Comparison of ENCODE assay signal across 16 cellular contexts in genomic region chr12:104348994-104349494, GRCh38. TPM values are rescaled to one million over a fixed set of nuclear protein-coding genes. Genes with fewer than 3 reads are reported as not detected.
A peak's percentile ranks its signal among the peaks of the same experiment; 100 is the strongest.
DNase-seq lines count a peak whose midpoint lies in the region; ATAC-seq and TF ChIP-seq lines count a peak whose summit lies in the region.
"Had no signal": no experiment of that assay in that cellular context is flagged by ENCODE, and none has a peak within 500 bp of the region (broad histone marks: within the 10 kb centered on the region; RNA-seq: fewer than 3 reads in every experiment).

No MANE protein-coding gene starts in this region.

- no peak for DNase-seq in Calu3
- DNase-seq in HCT116 (ENCODE audit: low read depth, low spot score) = no peak
- DNase-seq in PC-9 = no peak
- peak; percentile 9 for DNase-seq in lung (ENCODE audit: low spot score)
- no peak for DNase-seq in Right ventricle myocardium inferior (ENCODE audit: missing footprints)
- no peak for DNase-seq in psoas muscle
- DNase-seq: CD8-positive, alpha-beta T cell; COR-L47; DMS53; GM23248; H7 had no signal

- peaks cover 74% of the 10 kb centered on the region for H3K36me3 Mint-ChIP-seq in Calu3 (ENCODE audit: insufficient read depth, unreplicated experiment)

- no peak for ATAC-seq in HCT116
- no peak for ATAC-seq in lung (ENCODE audit: insufficient read depth, low FRiP score)
- ATAC-seq in Right ventricle myocardium inferior = no peak
- ATAC-seq in psoas muscle = no peak
- no peak for ATAC-seq in HG02981 (IDR thresholded peaks at IDR 0.05; ENCODE audit: unreplicated experiment)
- ATAC-seq: CD8-positive, alpha-beta T cell; GM12878 had no signal

- H3K36me3 ChIP-seq in HCT116 (ENCODE audit: control insufficient read depth in 1 of 2, insufficient read depth in 2 of 2, low read length in 2 of 2) = peaks cover 46 to 71% of the 10 kb centered on the region in 2 experiments
- H3K36me3 ChIP-seq in PC-9 (ENCODE audit: low read depth) = peaks cover 92% of the 10 kb centered on the region
- peaks cover 29 to 32% of the 10 kb centered on the region in 2 donors for H3K36me3 ChIP-seq in lung (ENCODE audit: control insufficient read depth in 2 of 2, insufficient read depth in 2 of 2, low read length in 2 of 2)
- H3K36me3 ChIP-seq in psoas muscle (ENCODE audit: insufficient read depth in 1 of 2, low read depth in 1 of 2) = peaks cover 13 to 92% of the 10 kb centered on the region in 2 donors

- H4K20me1 ChIP-seq in HCT116 (ENCODE audit: insufficient read depth) (peaks cover 36% of the 10 kb centered on the region; the same call in 1 of the 2 replicates), PC-9 (ENCODE audit: insufficient read depth) (peaks cover 99% of the 10 kb centered on the region)

- intact Hi-C loops in Calu3 (cut with micrococcal nuclease; ENCODE audit: unreplicated experiment) = no loop called here
- intact Hi-C loops in HCT116 (cut with micrococcal nuclease) = no loop called here
- intact Hi-C loops in PC-9 (cut with micrococcal nuclease; ENCODE audit: unreplicated experiment) = no loop called here
- intact Hi-C loops in Right ventricle myocardium inferior (cut with DNase I) = no loop called here
- intact Hi-C loops in psoas muscle (cut with DNase I) = no loop called here

- no peaks in the 10 kb centered on the region for H3K9me2 ChIP-seq in HCT116 (ENCODE audit: insufficient read depth)
- H3K9me2 ChIP-seq in PC-9 (ENCODE audit: insufficient read depth) = no peaks in the 10 kb centered on the region

- RAD21 ChIA-PET in HCT116 (lab: Charles Lee; ENCODE audit: low non-redundant PET in 1 of 2, low total read pairs in 2 of 2, uncharacterized antibody in 2 of 2, unreplicated experiment in 2 of 2) = no interaction called here

- no peak overlapping the region for H3K9ac ChIP-seq in HCT116 (ENCODE audit: low read length)
- H3K9ac ChIP-seq: GM23248, KMS-11 had no signal

- no peak for TF ChIP-seq POLR2A in HCT116 (IDR thresholded peaks at IDR 0.05; ENCODE audit: borderline replicate concordance, extremely low read depth, insufficient read depth, insufficient read length)

- H3K79me2 ChIP-seq in HCT116 (ENCODE audit: insufficient read depth, low read length) = peaks cover 77% of the 10 kb centered on the region
- peaks cover 68% of the 10 kb centered on the region for H3K79me2 ChIP-seq in PC-9 (ENCODE audit: low read depth)

- H3K27ac Mint-ChIP-seq in Calu3 (ENCODE audit: unreplicated experiment) = no peak overlapping the region
- H3K27ac Mint-ChIP-seq: CD8-positive, alpha-beta T cell had no signal

- CTCF ChIA-PET in Calu3 (lab: Charles Lee) = no interaction called here
- CTCF ChIA-PET in HCT116 (lab: Charles Lee) = no interaction called here
- CTCF ChIA-PET in PC-9 (lab: Charles Lee) = interaction anchor here (0.6 kb wide), 1 partner anchor 353 kb away, joined by 3 read pairs; no protein-coding TSS in a partner anchor

- no peak for TF ChIP-seq CTCF in Calu3 (IDR thresholded peaks at IDR 0.05; ENCODE audit: unreplicated experiment)
- TF ChIP-seq CTCF in HCT116 (IDR thresholded peaks at IDR 0.05 in 2 of 3, conservative IDR thresholded peaks at IDR 0.05 in 1 of 3; ENCODE audit: borderline replicate concordance in 1 of 3, insufficient read depth in 1 of 3, low read depth in 2 of 3, low read length in 2 of 3) = no peak
- TF ChIP-seq CTCF in PC-9 (conservative IDR thresholded peaks at IDR 0.05) = no peak
- no peak for TF ChIP-seq CTCF in lung (IDR thresholded peaks at IDR 0.05; ENCODE audit: control extremely low read depth, extremely low read depth)
- TF ChIP-seq CTCF in psoas muscle (IDR thresholded peaks at IDR 0.05) = no peak

- H3K27me3 Mint-ChIP-seq in Calu3 (ENCODE audit: unreplicated experiment) = no peaks in the 10 kb centered on the region
- H3K27me3 Mint-ChIP-seq: IgD-negative memory B cell had no signal

- no peak overlapping the region for H3K4me3 Mint-ChIP-seq in Calu3 (ENCODE audit: low read depth, unreplicated experiment)
- H3K4me3 Mint-ChIP-seq: CD14-positive monocyte; CD8-positive, alpha-beta T cell; IgD-negative memory B cell had no signal

- H3K4me1 ChIP-seq in HCT116 (ENCODE audit: control insufficient read depth in 1 of 2, insufficient read depth in 2 of 2, low read length in 2 of 2) (no peaks in the 10 kb centered on the region), PC-9 (replicated peaks; ENCODE audit: insufficient read depth) (peaks cover 80% of the 10 kb centered on the region), lung (ENCODE audit: control insufficient read depth in 2 of 2, insufficient read depth in 2 of 2, low read length in 2 of 2) (peaks cover 0 to 3% of the 10 kb centered on the region in 2 donors), psoas muscle (peaks cover 45% of the 10 kb centered on the region)

- peaks cover 100% of the 10 kb centered on the region for H3F3A ChIP-seq in PC-9 (ENCODE audit: insufficient read depth, low read depth)

- no peaks in the 10 kb centered on the region for H3K9me3 ChIP-seq in HCT116 (ENCODE audit: control insufficient read depth in 1 of 2, insufficient read depth in 1 of 2, low read depth in 1 of 2, low read length in 2 of 2)
- H3K9me3 ChIP-seq in PC-9 (ENCODE audit: insufficient read depth, low read depth) = no peaks in the 10 kb centered on the region
- H3K9me3 ChIP-seq in lung (ENCODE audit: control insufficient read depth in 2 of 2, insufficient read depth in 1 of 2, low read length in 1 of 2) = no peaks in the 10 kb centered on the region
- no peaks in the 10 kb centered on the region for H3K9me3 ChIP-seq in psoas muscle

- BruUV-seq in Calu3 (replicated peaks; lab: Mats Ljungman, UMichigan) (TSS peak; percentile 55), HCT116 (replicated peaks; lab: Mats Ljungman, UMichigan) (TSS peak; percentile 32), PC-9 (replicated peaks; lab: Mats Ljungman, UMichigan) (no TSS peak)

- no peak overlapping the region for H3K4me3 ChIP-seq in HCT116 (replicated peaks in 1 of 2; ENCODE audit: low read depth in 1 of 2, low read length in 2 of 2)
- no peak overlapping the region for H3K4me3 ChIP-seq in PC-9
- no peak overlapping the region for H3K4me3 ChIP-seq in lung
- H3K4me3 ChIP-seq in psoas muscle = no peak overlapping the region
- H3K4me3 ChIP-seq: GM12878, GM23248 had no signal

- H3K4me2 ChIP-seq in HCT116 (ENCODE audit: low read length) (no peak overlapping the region), PC-9 (no peak overlapping the region)
- H3K4me2 ChIP-seq: KMS-11 had no signal

- H3K4me1 Mint-ChIP-seq in Calu3 (ENCODE audit: low read depth, unreplicated experiment) = peaks cover 9% of the 10 kb centered on the region
- H3K4me1 Mint-ChIP-seq: CD14-positive monocyte had no signal

- no peak overlapping the region for H3K27ac ChIP-seq in HCT116 (ENCODE audit: low read depth, low read length)
- peak overlapping the region; percentile 60 for H3K27ac ChIP-seq in PC-9
- H3K27ac ChIP-seq in lung (ENCODE audit: low read depth in 1 of 2, low read length in 1 of 2) = no peak overlapping the region
- H3K27ac ChIP-seq in psoas muscle = no peak overlapping the region
- H3K27ac ChIP-seq: GM23248, KMS-11 had no signal

- H2AFZ ChIP-seq in HCT116 (ENCODE audit: low read depth, low read length, poor library complexity, severe bottlenecking) = no peak overlapping the region
- no peak overlapping the region for H2AFZ ChIP-seq in PC-9
- H2AFZ ChIP-seq: GM23248 had no signal

- no peaks in the 10 kb centered on the region for H3K9me3 Mint-ChIP-seq in Calu3 (ENCODE audit: low read depth, unreplicated experiment)
- H3K9me3 Mint-ChIP-seq: CD8-positive, alpha-beta T cell; IgD-negative memory B cell had no signal

- TF ChIP-seq RAD21 in HCT116 (IDR thresholded peaks at IDR 0.05; ENCODE audit: low read depth) = no peak

- no peaks in the 10 kb centered on the region for H3K27me3 ChIP-seq in HCT116 (ENCODE audit: insufficient read depth, low read length)
- H3K27me3 ChIP-seq in PC-9 (ENCODE audit: insufficient read depth, low read depth) = no peaks in the 10 kb centered on the region
- no peaks in the 10 kb centered on the region for H3K27me3 ChIP-seq in lung (ENCODE audit: control insufficient read depth, insufficient read depth)
- H3K27me3 ChIP-seq in psoas muscle (ENCODE audit: insufficient read depth in 3 of 3, low read length in 2 of 3) = no peaks in the 10 kb centered on the region

- POLR2A ChIA-PET in HCT116 (lab: Charles Lee) (no interaction called here), PC-9 (lab: Charles Lee; ENCODE audit: unreplicated experiment) (no interaction called here)

- 95 to 99% methylated on average over 2 of the region's 2 CpGs for WGBS in lung, 2 donors
- 96 to 98% (median 97%) methylated on average over 2 of the region's 2 CpGs for WGBS in psoas muscle, 3 donors

TF ChIP-seq in HCT116, 20 proteins besides CTCF, POLR2A, EP300 and RAD21:
- TF ChIP-seq YY1 (IDR thresholded peaks at IDR 0.05; ENCODE audit: extremely low read depth, insufficient replicate concordance, low read depth, low read length) = no peak
- no peak for TF ChIP-seq TCF7L2 (IDR thresholded peaks at IDR 0.05; ENCODE audit: borderline replicate concordance, extremely low read depth, insufficient read depth, insufficient read length)
- TF ChIP-seq SIN3A (IDR thresholded peaks at IDR 0.05; ENCODE audit: low read depth) = no peak
- peak; percentile 4; the same call in 1 of the 2 replicates for TF ChIP-seq POLR2AphosphoS5 (IDR thresholded peaks at IDR 0.05; ENCODE audit: low read depth, low read length)

RNA-seq across cellular contexts. Expression of gene EID3, which starts 45.5 kb away (rescaled TPM):
- 5.5 and 6.1 TPM in 2 replicates for total RNA-seq in Calu3 (2022)
- total RNA-seq in HCT116 (2021; ENCODE audit: unreplicated experiment) = 3.0 TPM
- polyA plus RNA-seq in HCT116 (2012) = 0.49 and 1.3 TPM in 2 replicates
- 42.4 and 47.4 TPM in 2 replicates for total RNA-seq in PC-9 (2021)
- total RNA-seq in lung = 10 to 100 TPM in 1 of 2 donors, 1 to 10 TPM in 1; 7.4 to 16.6 TPM
- polyA plus RNA-seq in lung = 1 to 10 TPM in 1 of 2 donors, under 1 TPM in 1; 0.89 to 1.6 TPM
- total RNA-seq in Right ventricle myocardium inferior = 0.49 TPM
- total RNA-seq in psoas muscle = 1 to 10 TPM in 1 of 4 donors, under 1 TPM in 3; 0.94 to 1.3 (median 0.99) TPM
- under 1 TPM; 0.28 to 0.95 (median 0.56) TPM for polyA plus RNA-seq in psoas muscle
